ENCODE assay signal across 22 cellular contexts in the genomic region with DNA sequence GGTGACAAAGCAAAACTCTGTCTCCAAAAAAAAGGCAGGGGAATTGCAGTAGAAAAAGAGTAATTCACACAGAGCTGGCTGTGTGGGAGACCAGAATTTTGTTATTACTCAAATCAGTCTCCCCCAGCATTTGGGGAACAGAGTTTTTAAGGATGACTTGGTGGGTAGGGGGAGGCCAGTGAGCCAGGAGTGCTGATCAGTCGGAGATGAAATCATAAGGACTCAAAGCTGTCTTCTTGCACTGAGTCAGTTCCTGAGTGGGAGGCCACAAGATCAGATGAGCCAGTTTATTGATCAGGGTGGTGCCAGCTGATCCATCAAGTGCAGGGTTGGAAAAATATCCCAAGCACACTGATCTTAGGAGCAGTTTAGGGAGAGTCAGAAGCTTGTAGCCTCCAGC. TPM values are rescaled to one million over a fixed set of nuclear protein-coding genes. Genes with fewer than 3 reads are reported as not detected.
DNase-seq lines count a peak whose midpoint lies in the region; ATAC-seq, FAIRE-seq and TF ChIP-seq lines count a peak whose summit lies in the region.
"Had no signal": no experiment of that assay in that cellular context is flagged by ENCODE, and none has a peak within 500 bp of the region (broad histone marks: within the 10 kb centered on the region; RNA-seq: fewer than 3 reads in every experiment).

No MANE protein-coding gene starts in this region.

- H3K9ac ChIP-seq in PC-3 (ENCODE audit: low read length) (no peak overlapping the region), GM12878 (ENCODE audit: control insufficient read depth, insufficient read depth, low read length) (no peak overlapping the region)

- RAD21 ChIA-PET in GM12878 (lab: Charles Lee; ENCODE audit: unreplicated experiment) = no interaction called here

- no peak for FAIRE-seq in GM12878 (lab: Jason Lieb, UNC)
- FAIRE-seq: G401.6 had no signal

- no peak for ATAC-seq in PC-3
- no peak for ATAC-seq in GM12878

- 0% methylated on average over 1 of the region's 1 CpG for WGBS in GM12878 (ENCODE audit: insufficient coverage, insufficient replicate concordance, low lambda C conversion rate, missing lambda C conversion rate)

- BruUV-seq in PC-3 (replicated peaks; lab: Mats Ljungman, UMichigan) = no TSS peak
- BruUV-seq in GM12878 (replicated peaks; lab: Mats Ljungman, UMichigan) = no TSS peak

- TF ChIP-seq RAD21 in GM12878 (IDR thresholded peaks at IDR 0.05; ENCODE audit: insufficient read depth, low read depth, low read length) = no peak

- no peak overlapping the region for H3K27ac ChIP-seq in PC-3 (ENCODE audit: low read length)
- H3K27ac ChIP-seq in GM12878 (ENCODE audit: control insufficient read depth, insufficient read depth) = no peak overlapping the region
- H3K27ac ChIP-seq: PC-9, SJCRH30 had no signal

- POLR2A ChIA-PET in PC-3 (lab: Charles Lee; ENCODE audit: unreplicated experiment) = no interaction called here
- POLR2A ChIA-PET in GM12878 (lab: Charles Lee) = no interaction called here

- H3K36me3 ChIP-seq in PC-3 (ENCODE audit: low read depth, low read length) (no peaks in the 10 kb centered on the region), GM12878 (ENCODE audit: control insufficient read depth in 2 of 2, insufficient read depth in 2 of 2, low read length in 1 of 2) (no peaks in the 10 kb centered on the region)
- H3K36me3 ChIP-seq: HAP-1, SJCRH30 had no signal

- in situ Hi-C loops in GM12878 (cut with MboI) = no loop called here

- no peaks in the 10 kb centered on the region for H3K79me2 ChIP-seq in PC-3 (ENCODE audit: low read length)
- no peaks in the 10 kb centered on the region for H3K79me2 ChIP-seq in GM12878 (ENCODE audit: control insufficient read depth, insufficient read depth, low read length)

- no peak overlapping the region for H2AFZ ChIP-seq in PC-3 (ENCODE audit: low read length)
- H2AFZ ChIP-seq in GM12878 (ENCODE audit: control insufficient read depth, low read depth, low read length) = peak overlapping the region; percentile 33; the same call in 1 of the 2 replicates
- H2AFZ ChIP-seq: PC-9 had no signal

- SMC1A ChIA-PET in GM12878 (lab: Charles Lee; ENCODE audit: uncharacterized antibody, unreplicated experiment) = interaction anchor here (0.9 to 1.8 kb wide), 4 partner anchors 10 to 86 kb away, joined by 3 to 4 read pairs (median 3); no protein-coding TSS in a partner anchor

- TF ChIP-seq POLR2A in GM12878 (IDR thresholded peaks at IDR 0.05; ENCODE audit: low read depth, low read length) = no peak

- no peaks in the 10 kb centered on the region for H3K9me2 ChIP-seq in PC-3 (replicated peaks; ENCODE audit: low read length)

- H4K20me1 ChIP-seq in PC-3 (ENCODE audit: low read length) (no peaks in the 10 kb centered on the region), GM12878 (ENCODE audit: control insufficient read depth, insufficient read depth) (no peaks in the 10 kb centered on the region)

- H3F3A ChIP-seq in PC-3 (ENCODE audit: low read length, unreplicated experiment) = no peaks in the 10 kb centered on the region

- H3K27me3 ChIP-seq in PC-3 (ENCODE audit: low read length) (no peaks in the 10 kb centered on the region), GM12878 (replicated peaks in 1 of 2; ENCODE audit: control insufficient read depth in 2 of 2, insufficient read depth in 2 of 2, low read length in 1 of 2) (no peaks in the 10 kb centered on the region)
- H3K27me3 ChIP-seq: SJCRH30 had no signal

- H3K4me3 ChIP-seq in PC-3 (ENCODE audit: low read length) (no peak overlapping the region), GM12878 (no peak overlapping the region)
- H3K4me3 ChIP-seq: HAP-1, PC-9, SJCRH30 had no signal

- H3K9me3 ChIP-seq in PC-3 (ENCODE audit: low read length) = no peaks in the 10 kb centered on the region
- no peaks in the 10 kb centered on the region for H3K9me3 ChIP-seq in GM12878 (replicated peaks; ENCODE audit: control insufficient read depth, insufficient read depth, low read length)
- H3K9me3 ChIP-seq: HAP-1, SJCRH30 had no signal

- DNase-seq in activated CD4-positive, alpha-beta T cell treated with anti-CD3 and anti-CD28 coated beads, Interleukin-2, amount 50 U/mL, for 48 hours = peak; percentile 17 to 36
- no peak for DNase-seq in activated CD4-positive, alpha-beta T cell treated with anti-CD3 and anti-CD28 coated beads, Interleukin-2, amount 50 U/mL, for 4 hours
- DNase-seq in PC-3 (peak; percentile 2), GM12878 (ENCODE audit: low read depth, low spot score) (no peak), islet precursor cell (no peak), SHP77 (lab: John Stamatoyannopoulos, UW) (no peak), HuH-7 (ENCODE audit: low spot score) (no peak)
- peak; percentile 34 for DNase-seq in stimulated activated CD8-positive, alpha-beta memory T cell treated with anti-CD3 and anti-CD28 coated beads, Interleukin-4, amount 100 ng/mL, for 48 hours
- DNase-seq: COR-L47, DMS 273 treated with DMSO at 0.1 percent for 48 hours, DND-41, NCI-H1417, NCI-H187 treated with DMSO at 0.1 percent for 48 hours, NCI-H2227 treated with DMSO at 0.1 percent for 48 hours, NCI-H510A treated with DMSO at 0.1 percent for 48 hours, NCI-H82, PC-9, SJCRH30 had no signal

- intact Hi-C loops in PC-3 (cut with micrococcal nuclease) (no loop called here), GM12878 (cut with micrococcal nuclease; ENCODE audit: unreplicated experiment) (no loop called here)

- H3K4me1 ChIP-seq in PC-3 (ENCODE audit: insufficient read depth, low read length) (no peaks in the 10 kb centered on the region), GM12878 (ENCODE audit: control insufficient read depth, insufficient read depth, low read length) (no peaks in the 10 kb centered on the region)
- H3K4me1 ChIP-seq: HAP-1, SJCRH30 had no signal

- H3K4me2 ChIP-seq in PC-3 (ENCODE audit: low read length) = no peak overlapping the region
- no peak overlapping the region for H3K4me2 ChIP-seq in GM12878 (ENCODE audit: control insufficient read depth, insufficient read depth)
- H3K4me2 ChIP-seq: PC-9 had no signal

- TF ChIP-seq CTCF in PC-3 (conservative IDR thresholded peaks at IDR 0.05; ENCODE audit: low read depth, low read length) (no peak), GM12878 (IDR thresholded peaks at IDR 0.05 in 2 of 3, conservative IDR thresholded peaks at IDR 0.05 in 1 of 3; ENCODE audit: control insufficient read depth in 2 of 3, extremely low read depth in 1 of 3, insufficient read depth in 1 of 3, low read depth in 3 of 3, low read length in 3 of 3) (no peak)

- TF ChIP-seq EP300 in GM12878 (IDR thresholded peaks at IDR 0.05; ENCODE audit: borderline replicate concordance in 1 of 2, control insufficient read depth in 1 of 2, low read depth in 2 of 2, low read length in 2 of 2) = no peak

- CTCF ChIA-PET in PC-3 (lab: Charles Lee) (no interaction called here), GM12878 (lab: Yijun Ruan, JAX) (interaction anchor here (0.7 to 1.3 kb wide), 3 partner anchors 9 to 77 kb away, joined by 3 to 4 read pairs (median 4); no protein-coding TSS in a partner anchor)

TF ChIP-seq in GM12878, 131 proteins besides CTCF, POLR2A, EP300 and RAD21 (continues in another document):
- TF ChIP-seq RCOR1 (conservative IDR thresholded peaks at IDR 0.05; ENCODE audit: low read depth, low read length) (no peak), SREBF2 (IDR thresholded peaks at IDR 0.05; ENCODE audit: low read length) (no peak), SUZ12 (IDR thresholded peaks at IDR 0.05; ENCODE audit: unreplicated experiment) (no peak), YBX1 (IDR thresholded peaks at IDR 0.05) (no peak), POLR2AphosphoS5 (IDR thresholded peaks at IDR 0.05; ENCODE audit: low read length) (no peak)
- TF ChIP-seq, protein P1, sequence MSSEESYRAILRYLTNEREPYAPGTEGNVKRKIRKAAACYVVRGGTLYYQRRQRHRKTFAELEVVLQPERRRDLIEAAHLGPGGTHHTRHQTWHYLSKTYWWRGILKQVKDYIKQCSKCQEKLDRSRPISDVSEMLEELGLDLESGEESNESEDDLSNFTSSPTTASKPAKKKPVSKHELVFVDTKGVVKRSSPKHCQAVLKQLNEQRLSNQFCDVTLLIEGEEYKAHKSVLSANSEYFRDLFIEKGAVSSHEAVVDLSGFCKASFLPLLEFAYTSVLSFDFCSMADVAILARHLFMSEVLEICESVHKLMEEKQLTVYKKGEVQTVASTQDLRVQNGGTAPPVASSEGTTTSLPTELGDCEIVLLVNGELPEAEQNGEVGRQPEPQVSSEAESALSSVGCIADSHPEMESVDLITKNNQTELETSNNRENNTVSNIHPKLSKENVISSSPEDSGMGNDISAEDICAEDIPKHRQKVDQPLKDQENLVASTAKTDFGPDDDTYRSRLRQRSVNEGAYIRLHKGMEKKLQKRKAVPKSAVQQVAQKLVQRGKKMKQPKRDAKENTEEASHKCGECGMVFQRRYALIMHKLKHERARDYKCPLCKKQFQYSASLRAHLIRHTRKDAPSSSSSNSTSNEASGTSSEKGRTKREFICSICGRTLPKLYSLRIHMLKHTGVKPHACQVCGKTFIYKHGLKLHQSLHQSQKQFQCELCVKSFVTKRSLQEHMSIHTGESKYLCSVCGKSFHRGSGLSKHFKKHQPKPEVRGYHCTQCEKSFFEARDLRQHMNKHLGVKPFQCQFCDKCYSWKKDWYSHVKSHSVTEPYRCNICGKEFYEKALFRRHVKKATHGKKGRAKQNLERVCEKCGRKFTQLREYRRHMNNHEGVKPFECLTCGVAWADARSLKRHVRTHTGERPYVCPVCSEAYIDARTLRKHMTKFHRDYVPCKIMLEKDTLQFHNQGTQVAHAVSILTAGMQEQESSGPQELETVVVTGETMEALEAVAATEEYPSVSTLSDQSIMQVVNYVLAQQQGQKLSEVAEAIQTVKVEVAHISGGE (CRISPR knock-in tag; IDR thresholded peaks at IDR 0.05) = no peak

RNA-seq across cellular contexts. Expression of a gene that starts 23.7 kb away (rescaled TPM):
- total RNA-seq in PC-3 (2014; rRNA removed) (0.17 and 0.91 TPM in 2 replicates), GM12878 (2014; rRNA removed) (4.6 and 6.1 TPM in 2 replicates), GM12878 (2014; rRNA removed; fragmentation: Illumina TruSeq; extraction: Trizol) (3.9 and 4.8 TPM in 2 replicates), GM12878 (2021) (4.8 and 5.8 TPM in 2 replicates)
- total RNA-seq in GM12878 (2013; cell fraction: nucleolus; rRNA removed) = 1.4 TPM in 2 replicates
- 1.7 TPM for polyA plus RNA-seq in GM12878 (2011; ENCODE audit: low read depth)
- polyA plus RNA-seq in GM12878 (2011; rRNA removed) (5.1 and 5.2 TPM in 2 replicates), GM12878 (2014; fragmentation: Illumina TruSeq; extraction: Trizol) (5.0 and 5.8 TPM in 2 replicates), GM12878 (2014; fragmentation: Nextera tagmentation; extraction: Ambion mirVana) (1 to 10 TPM in 1 of 2 experiments, under 1 TPM in 1; 0.58 to 1.6 TPM), GM12878 (2014; rRNA removed) (3.4 and 4.0 TPM in 2 replicates), GM12878 (2016; fragmentation: Nextera tagmentation; extraction: Ambion mirVana) (1 to 10 TPM; 4.3 to 6.0 TPM)
- 4.3 and 4.4 TPM in 2 replicates for polyA plus RNA-seq in GM12878 (2011; cell fraction: cytosol; rRNA removed)
- polyA plus RNA-seq in GM12878 (2011; cell fraction: nucleus; rRNA removed) = 2.3 and 3.6 TPM in 2 replicates
- 1.4 and 1.5 TPM in 2 replicates for polyA plus RNA-seq in GM12878 (2012)
- polyA minus RNA-seq in GM12878 (2011; rRNA and poly(A)+ RNA removed) = 4.6 and 5.9 TPM in 2 replicates
- polyA minus RNA-seq in GM12878 (2011; cell fraction: cytosol; rRNA and poly(A)+ RNA removed) = 1.7 and 2.5 TPM in 2 replicates
- polyA minus RNA-seq in GM12878 (2011; cell fraction: nucleus; rRNA and poly(A)+ RNA removed) = 1.9 and 2.3 TPM in 2 replicates
- total RNA-seq: A172, B cell, PC-9 had no signal

Comparison
In these comparisons a context has a peak if more than half of its experiments do, and no peak if none do; other contexts are left out.
1. DNase-seq: peak in activated CD4-positive, alpha-beta T cell treated with anti-CD3 and anti-CD28 coated beads, Interleukin-2, amount 50 U/mL, for 48 hours (2 of 2), PC-3 (single experiment) and stimulated activated CD8-positive, alpha-beta memory T cell treated with anti-CD3 and anti-CD28 coated beads, Interleukin-4, amount 100 ng/mL, for 48 hours (single experiment); none in activated CD4-positive, alpha-beta T cell treated with anti-CD3 and anti-CD28 coated beads, Interleukin-2, amount 50 U/mL, for 4 hours (0 of 2), GM12878 (single experiment), islet precursor cell (single experiment), SHP77 (0 of 2) and HuH-7 (single experiment).